ENCODE assay signal across 24 cellular contexts in genomic region chr2:187397870-187398269, GRCh38.
"Had no signal": no experiment of that assay in that cellular context is flagged by ENCODE, and none has a peak within 500 bp of the region (broad histone marks: within the 10 kb centered on the region; RNA-seq: fewer than 3 reads in every experiment).

No MANE protein-coding gene starts in this region.

- DNase-seq: activated CD4-positive, alpha-beta T cell treated with anti-CD3 and anti-CD28 coated beads, Interleukin-2, amount 10 ng/mL, durations not matched to agents 24 days and 14 days; activated CD4-positive, alpha-beta T cell treated with anti-CD3 and anti-CD28 coated beads, Interleukin-2, amount 50 U/mL, for 4 hours; activated CD8-positive, alpha-beta T cell treated with anti-CD3 and anti-CD28 coated beads for 36 hours; activated gamma-delta T cell; activated naive CD4-positive, alpha-beta T cell treated with Interleukin-2 at 50 U/mL for 16 hours; activated naive CD8-positive, alpha-beta T cell treated with anti-CD3 and anti-CD28 coated beads, Interleukin-2, amount 10 ng/mL, durations not matched to agents 7 days and 5 days; activated T-cell treated with anti-CD3 and anti-CD28 coated beads, Interleukin-2, amount 50 U/mL, for 1 hour; activated T-cell treated with anti-CD3 and anti-CD28 coated beads, Interleukin-2, amount 50 U/mL, for 72 hours; amygdala; body of pancreas; caudate nucleus; cerebellar nuclear complex; NCI-H1436 treated with DMSO at 0.1 percent for 48 hours; NCI-H1694 treated with DMSO at 0.1 percent for 48 hours; NCI-H2029; NCI-H2171 treated with DMSO at 0.1 percent for 48 hours; NCI-H2227 treated with DMSO at 0.1 percent for 48 hours; NCI-H510A treated with DMSO at 0.1 percent for 48 hours; NCI-H526 treated with DMSO at 0.1 percent for 48 hours; SHP77; SJCRH30 had no signal

- H3K9me3 ChIP-seq: ascending aorta, body of pancreas, SJCRH30 had no signal

- H3K27me3 ChIP-seq: ascending aorta, body of pancreas, breast epithelium, SJCRH30 had no signal

- H3K27ac ChIP-seq: ascending aorta, body of pancreas, breast epithelium, SJCRH30, SK-N-MC had no signal

- H3K36me3 ChIP-seq: ascending aorta, breast epithelium had no signal

- H3K4me3 ChIP-seq: ascending aorta, body of pancreas, breast epithelium, SJCRH30, SK-N-MC had no signal

- H3K4me1 ChIP-seq: ascending aorta, breast epithelium, SJCRH30 had no signal
